Comparison of ENCODE assay signal across 1 cellular context in genomic region chr19:11570039-11570462, GRCh38.
TF ChIP-seq lines count a peak whose summit lies in the region.

No MANE protein-coding gene starts in this region.

TF ChIP-seq in GM12878, 131 proteins besides CTCF, POLR2A, EP300 and RAD21 (continues in another document):
- peak; percentile 75 for TF ChIP-seq SKIL (IDR thresholded peaks at IDR 0.05; ENCODE audit: low read depth, poor library complexity, severe bottlenecking)
- TF ChIP-seq NKRF (conservative IDR thresholded peaks at IDR 0.05), result no peak
- no peak for TF ChIP-seq IRF3 (IDR thresholded peaks at IDR 0.05)
- no peak for TF ChIP-seq SMAD1 (IDR thresholded peaks at IDR 0.05; ENCODE audit: low read depth, partially characterized antibody)
- no peak for TF ChIP-seq ZBED1 (IDR thresholded peaks at IDR 0.05; ENCODE audit: borderline replicate concordance)
- TF ChIP-seq NR2F1 (conservative IDR thresholded peaks at IDR 0.05), result peak; percentile 56; the same call in 1 of the 2 replicates
- peak; percentile 100 for TF ChIP-seq ZBTB33 (IDR thresholded peaks at IDR 0.05)
- TF ChIP-seq KAT2A (conservative IDR thresholded peaks at IDR 0.05; ENCODE audit: control insufficient read depth, low read depth, low read length), result no peak
- TF ChIP-seq SUZ12 (IDR thresholded peaks at IDR 0.05; ENCODE audit: unreplicated experiment), result no peak
- peak; percentile 59; the same call in 1 of the 2 replicates for TF ChIP-seq RELB (IDR thresholded peaks at IDR 0.05; ENCODE audit: low read depth)
- no peak for TF ChIP-seq ETV6 (conservative IDR thresholded peaks at IDR 0.05 in 1 of 2, IDR thresholded peaks at IDR 0.05 in 1 of 2; ENCODE audit: borderline replicate concordance in 1 of 2, low read depth in 1 of 2)
- no peak for TF ChIP-seq BRCA1 (IDR thresholded peaks at IDR 0.05; ENCODE audit: low read depth, low read length)
- no peak for TF ChIP-seq CREM (IDR thresholded peaks at IDR 0.05; ENCODE audit: low read depth)
- 0 out of 3 replicates have a peak, but pooled peaks of 1 of the 2 experiments have one; percentile 7 for TF ChIP-seq EGR1 (IDR thresholded peaks at IDR 0.05; ENCODE audit: borderline replicate concordance in 1 of 2, low read depth in 2 of 2, low read length in 2 of 2)
- no peak for TF ChIP-seq USF1 (IDR thresholded peaks at IDR 0.05; ENCODE audit: borderline replicate concordance, extremely low read length, insufficient read depth, low read depth, low read length)
- no peak for TF ChIP-seq IRF4 (IDR thresholded peaks at IDR 0.05; ENCODE audit: low read depth, low read length)
- TF ChIP-seq BACH1 (IDR thresholded peaks at IDR 0.05; ENCODE audit: borderline replicate concordance), result no peak; the same call in 1 of the 2 replicates
- TF ChIP-seq MYB (IDR thresholded peaks at IDR 0.05; ENCODE audit: borderline replicate concordance, low read depth, low read length), result peak; percentile 79; the same call in 1 of the 2 replicates
- TF ChIP-seq HDGF (IDR thresholded peaks at IDR 0.05), result no peak
- TF ChIP-seq TCF3 (IDR thresholded peaks at IDR 0.05; ENCODE audit: borderline replicate concordance, insufficient read depth, low read depth, low read length), result no peak
- TF ChIP-seq ZNF24 (IDR thresholded peaks at IDR 0.05), result 0 out of 2 replicates have a peak, but pooled peaks have one; percentile 17
- no peak for TF ChIP-seq MAX (IDR thresholded peaks at IDR 0.05; ENCODE audit: low read depth, low read length)
- peak; percentile 31; the same call in 1 of the 2 replicates for TF ChIP-seq PKNOX1 (IDR thresholded peaks at IDR 0.05)
- no peak for TF ChIP-seq TCF7 (IDR thresholded peaks at IDR 0.05; ENCODE audit: borderline replicate concordance)
- TF ChIP-seq PBX3 (IDR thresholded peaks at IDR 0.05; ENCODE audit: insufficient replicate concordance, low read depth, low read length), result no peak
- TF ChIP-seq MEF2B (IDR thresholded peaks at IDR 0.05; ENCODE audit: partially characterized antibody, poor library complexity, severe bottlenecking), result peak; percentile 46
- TF ChIP-seq ATF2 (IDR thresholded peaks at IDR 0.05; ENCODE audit: low read length), result no peak
- TF ChIP-seq ATF7 (IDR thresholded peaks at IDR 0.05; ENCODE audit: low read depth), result peak; percentile 49; the same call in 1 of the 2 replicates
- TF ChIP-seq BHLHE40 (IDR thresholded peaks at IDR 0.05; ENCODE audit: borderline replicate concordance in 1 of 2, low read depth in 2 of 2, low read length in 1 of 2), result peak in 1 of 2 experiments; percentile 21; a peak in 1 of 4 replicates
- TF ChIP-seq GATAD2B (conservative IDR thresholded peaks at IDR 0.05; ENCODE audit: low read depth), result peak; percentile 46; the same call in 1 of the 2 replicates
- no peak for TF ChIP-seq NFYA (IDR thresholded peaks at IDR 0.05; ENCODE audit: borderline replicate concordance, low read depth, low read length)
- TF ChIP-seq MYC (IDR thresholded peaks at IDR 0.05; ENCODE audit: insufficient read depth, insufficient read length, insufficient replicate concordance, low read length, severe bottlenecking), result no peak
- TF ChIP-seq CREB1 (IDR thresholded peaks at IDR 0.05; ENCODE audit: low read depth), result no peak
- no peak for TF ChIP-seq ZZZ3 (IDR thresholded peaks at IDR 0.05; ENCODE audit: control insufficient read depth, insufficient read length, low read depth)
- TF ChIP-seq CBFB (IDR thresholded peaks at IDR 0.05; ENCODE audit: low read depth), result no peak
- TF ChIP-seq CHD2 (IDR thresholded peaks at IDR 0.05; ENCODE audit: borderline replicate concordance, low read depth, low read length), result 0 out of 2 replicates have a peak, but pooled peaks have one; percentile 35
- no peak for TF ChIP-seq ZNF622 (IDR thresholded peaks at IDR 0.05)
- no peak for TF ChIP-seq SP1 (IDR thresholded peaks at IDR 0.05; ENCODE audit: low read depth, low read length)
- peak; percentile 60 for TF ChIP-seq IKZF1 (conservative IDR thresholded peaks at IDR 0.05)
- no peak for TF ChIP-seq RBBP5 (conservative IDR thresholded peaks at IDR 0.05)
- TF ChIP-seq BCLAF1 (IDR thresholded peaks at IDR 0.05), result no peak
- TF ChIP-seq STAT1 (conservative IDR thresholded peaks at IDR 0.05), result no peak
- no peak for TF ChIP-seq BMI1 (IDR thresholded peaks at IDR 0.05; ENCODE audit: borderline replicate concordance)
- no peak for TF ChIP-seq HDAC2 (IDR thresholded peaks at IDR 0.05)
- no peak for TF ChIP-seq SUPT20H (IDR thresholded peaks at IDR 0.05; ENCODE audit: borderline replicate concordance, control insufficient read depth, low read depth, low read length)
- TF ChIP-seq SPI1 (IDR thresholded peaks at IDR 0.05; ENCODE audit: borderline replicate concordance, insufficient read depth, low read depth, low read length), result peak; percentile 66; the same call in 1 of the 2 replicates
- TF ChIP-seq HDAC6 (IDR thresholded peaks at IDR 0.05; ENCODE audit: unreplicated experiment), result no peak
- TF ChIP-seq POU2F2 (IDR thresholded peaks at IDR 0.05; ENCODE audit: borderline replicate concordance, low read depth, low read length), result no peak
- TF ChIP-seq HCFC1 (IDR thresholded peaks at IDR 0.05; ENCODE audit: low read length), result no peak
- TF ChIP-seq KDM1A (IDR thresholded peaks at IDR 0.05; ENCODE audit: borderline replicate concordance), result no peak
